1 cellular context compared by ENCODE assay signal in genomic region chr4:52660643-52661042, GRCh38.
TF ChIP-seq lines count a peak whose summit lies in the region.

No MANE protein-coding gene starts in this region.

TF ChIP-seq in HCT116, 20 proteins besides CTCF, POLR2A, EP300 and RAD21 (continued from another document):
- no peak for TF ChIP-seq ZFX (IDR thresholded peaks at IDR 0.05)
